1 cellular context compared by ENCODE assay signal in genomic region chr19:18588611-18589379, GRCh38.
TF ChIP-seq lines count a peak whose summit lies in the region.

TSS of gene REX1BD (plus strand) at chr19:18588798. CDS start at chr19:18588802, 4 bp downstream.

TF ChIP-seq in GM12878, 131 proteins besides CTCF, POLR2A, EP300 and RAD21 (continued from another document):
- TF ChIP-seq MAX (IDR thresholded peaks at IDR 0.05; ENCODE audit: low read depth, low read length), result no peak
TF ChIP-seq in GM12878: peak in this region for 54.
